8 cellular contexts compared by ENCODE assay signal in the genomic region with DNA sequence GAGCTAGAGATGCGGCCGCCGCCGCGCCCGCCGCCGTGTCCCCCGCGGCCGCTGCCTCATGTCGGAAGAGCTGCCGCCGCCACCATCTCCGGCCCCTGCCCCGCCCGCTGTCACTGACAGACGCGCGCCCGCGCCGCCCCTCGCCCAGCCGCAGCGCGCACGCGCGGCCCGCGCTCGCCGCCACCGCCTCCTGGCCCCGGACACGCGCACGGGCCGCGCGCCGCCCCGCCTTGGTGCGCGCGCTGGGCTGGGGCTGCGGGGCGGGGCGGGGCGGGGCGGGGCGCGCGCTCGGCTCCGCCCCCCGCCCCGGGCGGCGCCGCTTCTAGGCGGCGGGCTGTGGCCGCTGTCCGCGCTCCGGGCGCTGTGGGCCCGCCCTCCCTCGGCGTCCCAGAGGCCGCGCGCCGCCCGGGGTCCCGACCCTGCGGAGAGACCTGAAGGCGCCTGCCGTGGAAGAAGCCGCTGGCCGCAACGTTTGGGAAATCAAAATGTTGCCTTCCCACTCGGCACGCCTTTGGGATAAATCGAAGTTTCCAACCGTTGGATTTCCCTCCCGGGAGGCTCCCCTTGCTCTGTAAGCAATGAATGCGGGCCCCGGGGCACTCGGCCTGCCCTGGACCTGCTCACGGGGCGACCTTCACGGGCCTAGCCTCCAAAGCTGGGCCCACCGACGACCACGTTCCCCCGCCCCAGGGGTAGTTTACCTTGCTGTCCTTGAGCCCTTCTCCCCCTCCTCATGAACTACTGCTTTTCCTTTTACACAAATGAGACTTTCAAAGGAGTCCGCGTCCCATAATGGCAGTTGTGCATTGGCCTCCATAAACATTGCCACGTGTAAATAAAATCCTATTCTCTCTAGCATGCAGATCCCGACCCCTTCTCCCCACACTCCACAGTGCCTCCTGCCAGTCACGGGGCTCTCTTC. TPM values are rescaled to one million over a fixed set of nuclear protein-coding genes. Genes with fewer than 3 reads are reported as not detected.
DNase-seq lines count a peak whose midpoint lies in the region; ATAC-seq lines count a peak whose summit lies in the region.

Gene ADCY9 (minus strand): TSS at position 115 of the 922 bp plus-strand sequence. CDS start 1,000 bp downstream, outside the sequence.

- peak within 1 kb of the TSS; percentile 55 for H4K91ac ChIP-seq in mesenchymal stem cell (ENCODE audit: low read length)

- H3K9ac ChIP-seq in endocrine pancreas (ENCODE audit: control insufficient read depth, insufficient read depth, low read length): peak within 1 kb of the TSS; percentile 76
- H3K9ac ChIP-seq in mesenchymal stem cell (ENCODE audit: low read length): peak within 1 kb of the TSS; percentile 90

- H3K27me3 ChIP-seq in endocrine pancreas (ENCODE audit: control insufficient read depth, insufficient read depth, low read length) (no peaks in the 10 kb centered on the region), mesenchymal stem cell (ENCODE audit: control insufficient read depth in 1 of 2, insufficient read depth in 1 of 2, low read length in 2 of 2) (peaks cover 0 to 4% of the 10 kb centered on the region in 2 experiments)

- H4K8ac ChIP-seq in mesenchymal stem cell (ENCODE audit: low read length): peak within 1 kb of the TSS; percentile 41

- peak within 1 kb of the TSS; percentile 71 to 94 for H2BK12ac ChIP-seq in mesenchymal stem cell (ENCODE audit: low read length in 2 of 2)

- no peaks in the 10 kb centered on the region for H3K9me3 ChIP-seq in endocrine pancreas (ENCODE audit: control insufficient read depth, low read length)
- no peaks in the 10 kb centered on the region for H3K9me3 ChIP-seq in mesenchymal stem cell (ENCODE audit: control insufficient read depth, low read length)

- H3K4ac ChIP-seq in mesenchymal stem cell (ENCODE audit: low read depth in 1 of 2, low read length in 2 of 2): peak within 1 kb of the TSS; percentile 32 to 61

- H3K23ac ChIP-seq in mesenchymal stem cell (ENCODE audit: low read length in 2 of 2): peak within 1 kb of the TSS in 1 of 2 experiments; percentile 88

- H3K18ac ChIP-seq in mesenchymal stem cell (ENCODE audit: low read depth in 1 of 2, low read length in 2 of 2): peak within 1 kb of the TSS; percentile 78 to 80

- H3K36me3 ChIP-seq in endocrine pancreas (ENCODE audit: control insufficient read depth, insufficient read depth, low read length): no peaks in the 10 kb centered on the region
- peaks cover 4 to 12% of the 10 kb centered on the region in 2 experiments for H3K36me3 ChIP-seq in mesenchymal stem cell (ENCODE audit: control insufficient read depth in 1 of 2, insufficient read depth in 2 of 2, low read depth in 1 of 2, low read length in 2 of 2)

- peak within 1 kb of the TSS; percentile 44 for H3K4me3 ChIP-seq in endocrine pancreas (ENCODE audit: control insufficient read depth, insufficient read depth, low read length)
- peak within 1 kb of the TSS; percentile 73 to 81 for H3K4me3 ChIP-seq in mesenchymal stem cell (ENCODE audit: insufficient read depth in 1 of 2, low read depth in 1 of 2, low read length in 2 of 2)

- peaks cover 15% of the 10 kb centered on the region for H3K79me1 ChIP-seq in mesenchymal stem cell (replicated peaks; ENCODE audit: low read length, poor library complexity, severe bottlenecking)

- H3K4me2 ChIP-seq in mesenchymal stem cell (ENCODE audit: low read length, poor library complexity, severe bottlenecking): peak within 1 kb of the TSS; percentile 95

- H3K27ac ChIP-seq in mesenchymal stem cell (ENCODE audit: low read length, poor library complexity, severe bottlenecking): no peak within 1 kb of the TSS

- H2AFZ ChIP-seq in mesenchymal stem cell (ENCODE audit: low read depth, low read length): peak within 1 kb of the TSS; percentile 57

- DNase-seq in NCI-H1436 (lab: John Stamatoyannopoulos, UW) (peak; percentile 71), NCI-H1436 treated with DMSO at 0.1 percent for 48 hours (lab: John Stamatoyannopoulos, UW) (no peak), NCI-H460 (ENCODE audit: extremely low read depth, low read depth) (peak; percentile 72), mesenchymal stem cell (peak; percentile 74)
- peak; percentile 20 for DNase-seq in activated CD8-positive, alpha-beta memory T cell treated with anti-CD3 and anti-CD28 coated beads, Interleukin-2, amount 50 U/mL, for 1 hour (ENCODE audit: extremely low read depth)
- peak; percentile 35 to 56 (median 47) for DNase-seq in stimulated activated CD4-positive, alpha-beta T cell treated with anti-CD3 and anti-CD28 coated beads, TNF-alpha, amount 100 ng/mL, for 48 hours (ENCODE audit: low read depth in 3 of 3)

- H2AK5ac ChIP-seq in mesenchymal stem cell (ENCODE audit: low read length, severe bottlenecking): no peak within 1 kb of the TSS

- peak within 1 kb of the TSS; percentile 15 for H2BK15ac ChIP-seq in mesenchymal stem cell (ENCODE audit: low read depth, poor library complexity, severe bottlenecking)

- no peak within 1 kb of the TSS for H2BK5ac ChIP-seq in mesenchymal stem cell (ENCODE audit: low read depth, low read length, poor library complexity, severe bottlenecking)

- WGBS in mesenchymal stem cell: 5% methylated on average over 73 of the region's 104 CpGs

- peak; percentile 80 for ATAC-seq in HG02970 (IDR thresholded peaks at IDR 0.05; ENCODE audit: low FRiP score, unreplicated experiment)

- peak within 1 kb of the TSS; percentile 42 for H2BK120ac ChIP-seq in mesenchymal stem cell (ENCODE audit: low read depth, low read length)

- no peaks in the 10 kb centered on the region for H3K4me1 ChIP-seq in endocrine pancreas (ENCODE audit: control insufficient read depth, insufficient read depth, low read length)
- peaks cover 22% of the 10 kb centered on the region for H3K4me1 ChIP-seq in mesenchymal stem cell (ENCODE audit: control insufficient read depth, insufficient read depth, low read depth, low read length)

- H3K14ac ChIP-seq in mesenchymal stem cell (ENCODE audit: low read length in 2 of 2): peak within 1 kb of the TSS in 1 of 2 experiments; percentile 64

RNA-seq across cellular contexts. Expression of gene ADCY9, which starts in this region (rescaled TPM):
- 8.5 and 8.8 TPM in 2 replicates for total RNA-seq in NCI-H460 (2014; rRNA removed; shearing (Covaris generic))
- polyA plus RNA-seq in NCI-H460 (2014; cell fraction: nucleus; rRNA removed): 5.8 and 6.3 TPM in 2 replicates
- 20.7 TPM for polyA plus RNA-seq in mesenchymal stem cell (2013, experiment 1 of 2)
- polyA plus RNA-seq in mesenchymal stem cell (2013, experiment 2 of 2): 20.1 TPM
